In genomic region chr10:78853864-78854263, GRCh38 we compare ENCODE assay signal across 2 cellular contexts.
TF ChIP-seq lines count a peak whose summit lies in the region.

No MANE protein-coding gene starts in this region.

TF ChIP-seq in H1, 55 proteins besides CTCF, POLR2A, EP300 and RAD21:
- TF ChIP-seq HDAC2 (IDR thresholded peaks at IDR 0.05; ENCODE audit: borderline replicate concordance in 1 of 2, low read depth in 2 of 2, low read length in 2 of 2) (no peak), CBX5 (IDR thresholded peaks at IDR 0.05; ENCODE audit: low read depth, low read length) (no peak), TAF7 (optimal IDR thresholded peaks at IDR 0.05; ENCODE audit: borderline replicate concordance, low read depth, low read length) (no peak), KDM4A (IDR thresholded peaks at IDR 0.05; ENCODE audit: low read depth, low read length, severe bottlenecking) (no peak), SP1 (IDR thresholded peaks at IDR 0.05; ENCODE audit: low read depth, low read length) (no peak), SIX5 (IDR thresholded peaks at IDR 0.05; ENCODE audit: low read depth, low read length) (no peak), SRF (IDR thresholded peaks at IDR 0.05; ENCODE audit: low read depth, low read length) (no peak), RNF2 (IDR thresholded peaks at IDR 0.05; ENCODE audit: borderline replicate concordance, low read depth, low read length, missing control alignments, poor library complexity, severe bottlenecking) (no peak), POLR2AphosphoS5 (IDR thresholded peaks at IDR 0.05; ENCODE audit: low read depth, low read length) (no peak), EZH2 (IDR thresholded peaks at IDR 0.05; ENCODE audit: low read depth, low read length, severe bottlenecking) (no peak), CEBPB (IDR thresholded peaks at IDR 0.05; ENCODE audit: low read depth, low read length) (no peak), ATF3 (IDR thresholded peaks at IDR 0.05; ENCODE audit: insufficient read depth, low read depth, low read length) (no peak), ASH2L (IDR thresholded peaks at IDR 0.05; ENCODE audit: low read length) (no peak), NRF1 (IDR thresholded peaks at IDR 0.05; ENCODE audit: low read depth, low read length) (no peak), BRCA1 (IDR thresholded peaks at IDR 0.05; ENCODE audit: low read depth, low read length) (no peak), HDAC6 (IDR thresholded peaks at IDR 0.05; ENCODE audit: low read depth, low read length) (no peak), KDM5A (IDR thresholded peaks at IDR 0.05; ENCODE audit: low read length) (no peak), POU5F1 (IDR thresholded peaks at IDR 0.05; ENCODE audit: low read depth, low read length) (no peak)

TF ChIP-seq in GM23338, 12 proteins besides CTCF, POLR2A, EP300 and RAD21:
- TF ChIP-seq POLR2AphosphoS5 (IDR thresholded peaks at IDR 0.05; ENCODE audit: low read depth) (no peak), JUNB (IDR thresholded peaks at IDR 0.05; ENCODE audit: unreplicated experiment) (no peak), STAT1 (IDR thresholded peaks at IDR 0.05; ENCODE audit: unreplicated experiment) (no peak), CREB1 (CRISPR knock-in tag; IDR thresholded peaks at IDR 0.05; ENCODE audit: low read depth) (no peak)
